Comparison of ENCODE assay signal across 14 cellular contexts in genomic region chr1:65198095-65198494, GRCh38.
"Had no signal": no experiment of that assay in that cellular context is flagged by ENCODE, and none has a peak within 500 bp of the region (broad histone marks: within the 10 kb centered on the region; RNA-seq: fewer than 3 reads in every experiment).

No MANE protein-coding gene starts in this region.

- H3K27ac ChIP-seq: brain microvascular endothelial cell, gastrocnemius medialis, parathyroid adenoma, tibial nerve had no signal

- H3K27ac Mint-ChIP-seq: activated CD4-positive, alpha-beta T cell treated with anti-CD3 and anti-CD28 coated beads, Interleukin-2, amount 10 ng/mL, durations not matched to agents 7 days and 5 days; naive thymus-derived CD4-positive, alpha-beta T cell; stimulated activated effector memory CD8-positive, alpha-beta T cell treated with anti-CD3 and anti-CD28 coated beads, Interleukin-12 subunit alpha, Interleukin-12 subunit beta, amount 100 ng/mL, for 72 hours had no signal

- H3K4me3 ChIP-seq: gastrocnemius medialis, lung, tibial nerve had no signal

- H3K9me3 ChIP-seq: gastrocnemius medialis, tibial nerve had no signal

- H3K9me3 Mint-ChIP-seq: activated CD4-positive, alpha-beta T cell treated with anti-CD3 and anti-CD28 coated beads, Interleukin-2, amount 10 ng/mL, durations not matched to agents 7 days and 5 days; stimulated activated effector memory CD8-positive, alpha-beta T cell treated with anti-CD3 and anti-CD28 coated beads, Interleukin-12 subunit alpha, Interleukin-12 subunit beta, amount 100 ng/mL, for 72 hours had no signal

- ATAC-seq: gastrocnemius medialis; naive thymus-derived CD4-positive, alpha-beta T cell; stimulated activated effector memory CD8-positive, alpha-beta T cell treated with anti-CD3 and anti-CD28 coated beads, Interleukin-12 subunit alpha, Interleukin-12 subunit beta, amount 100 ng/mL, for 72 hours had no signal

- H3K27me3 Mint-ChIP-seq: activated CD4-positive, alpha-beta T cell treated with anti-CD3 and anti-CD28 coated beads, Interleukin-2, amount 10 ng/mL, durations not matched to agents 7 days and 5 days had no signal

- H3K4me1 ChIP-seq: gastrocnemius medialis, parathyroid adenoma had no signal

- DNase-seq: activated CD4-positive, alpha-beta T cell treated with anti-CD3 and anti-CD28 coated beads, Interleukin-2, amount 10 ng/mL, durations not matched to agents 7 days and 5 days; activated naive CD4-positive, alpha-beta T cell treated with anti-CD3 and anti-CD28 coated beads, Interleukin-2, amount 50 U/mL, for 16 hours; activated T-cell treated with anti-CD3 and anti-CD28 coated beads for 4 hours; brain microvascular endothelial cell; gastrocnemius medialis; kidney; naive thymus-derived CD4-positive, alpha-beta T cell; retina; small intestine; T-helper 9 cell had no signal

- H3K36me3 ChIP-seq: brain microvascular endothelial cell, gastrocnemius medialis, tibial nerve had no signal

- H3K27me3 ChIP-seq: brain microvascular endothelial cell, gastrocnemius medialis, tibial nerve had no signal

- H3K4me3 Mint-ChIP-seq: activated CD4-positive, alpha-beta T cell treated with anti-CD3 and anti-CD28 coated beads, Interleukin-2, amount 10 ng/mL, durations not matched to agents 7 days and 5 days; naive thymus-derived CD4-positive, alpha-beta T cell; stimulated activated effector memory CD8-positive, alpha-beta T cell treated with anti-CD3 and anti-CD28 coated beads, Interleukin-12 subunit alpha, Interleukin-12 subunit beta, amount 100 ng/mL, for 72 hours had no signal
